ENCODE assay signal across 1 cellular context in the genomic region with DNA sequence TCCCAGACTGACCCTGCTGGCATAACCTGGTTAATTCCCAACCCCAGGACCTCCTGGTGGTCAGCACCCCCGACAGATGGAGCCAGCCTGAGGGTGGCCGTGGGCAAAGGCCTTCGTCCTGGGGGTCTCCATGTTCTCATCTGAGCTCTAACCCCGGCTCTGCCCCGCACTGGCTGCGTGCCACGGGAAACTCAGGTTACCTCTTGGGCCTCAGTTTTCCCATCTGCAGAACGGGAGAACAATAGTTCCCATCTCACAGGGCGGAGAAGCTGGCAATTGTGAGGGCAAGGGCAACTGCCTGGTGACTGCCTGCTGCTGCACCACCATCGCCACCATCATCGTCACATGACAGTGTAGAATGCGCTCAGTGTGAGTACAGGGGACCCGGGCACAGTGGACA.
TF ChIP-seq lines count a peak whose summit lies in the region.

No MANE protein-coding gene starts in this region.

TF ChIP-seq in HepG2, 621 proteins besides CTCF, POLR2A, EP300 and RAD21 (continued from another document):
- TF ChIP-seq, protein P1, sequence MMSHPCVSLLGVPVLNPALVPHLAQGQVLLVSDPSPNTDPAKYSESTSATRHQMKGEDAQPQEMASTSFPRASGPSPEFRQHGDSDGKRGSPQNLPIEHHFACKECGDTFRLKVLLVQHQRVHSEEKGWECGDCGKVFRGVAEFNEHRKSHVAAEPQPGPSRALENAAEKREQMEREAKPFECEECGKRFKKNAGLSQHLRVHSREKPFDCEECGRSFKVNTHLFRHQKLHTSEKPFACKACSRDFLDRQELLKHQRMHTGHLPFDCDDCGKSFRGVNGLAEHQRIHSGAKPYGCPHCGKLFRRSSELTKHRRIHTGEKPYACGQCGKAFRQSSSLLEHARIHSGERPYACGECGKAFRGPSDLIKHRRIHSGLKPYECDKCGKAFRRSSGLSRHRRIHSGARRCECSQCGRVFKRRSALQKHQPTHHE (CRISPR knock-in tag; IDR thresholded peaks at IDR 0.05; ENCODE audit: borderline replicate concordance): no peak
- TF ChIP-seq NCOA1 (CRISPR knock-in tag; IDR thresholded peaks at IDR 0.05) (no peak), HNRNPL (IDR thresholded peaks at IDR 0.05; ENCODE audit: low read depth, low read length) (0 out of 2 replicates have a peak, but pooled peaks have one; percentile 31), SNRNP70 (IDR thresholded peaks at IDR 0.05; ENCODE audit: low read depth, low read length) (no peak), SMAD1 (CRISPR knock-in tag; IDR thresholded peaks at IDR 0.05; ENCODE audit: borderline replicate concordance, low read depth) (no peak), FLYWCH1 (CRISPR knock-in tag; IDR thresholded peaks at IDR 0.05) (no peak)
- TF ChIP-seq, protein P2, sequence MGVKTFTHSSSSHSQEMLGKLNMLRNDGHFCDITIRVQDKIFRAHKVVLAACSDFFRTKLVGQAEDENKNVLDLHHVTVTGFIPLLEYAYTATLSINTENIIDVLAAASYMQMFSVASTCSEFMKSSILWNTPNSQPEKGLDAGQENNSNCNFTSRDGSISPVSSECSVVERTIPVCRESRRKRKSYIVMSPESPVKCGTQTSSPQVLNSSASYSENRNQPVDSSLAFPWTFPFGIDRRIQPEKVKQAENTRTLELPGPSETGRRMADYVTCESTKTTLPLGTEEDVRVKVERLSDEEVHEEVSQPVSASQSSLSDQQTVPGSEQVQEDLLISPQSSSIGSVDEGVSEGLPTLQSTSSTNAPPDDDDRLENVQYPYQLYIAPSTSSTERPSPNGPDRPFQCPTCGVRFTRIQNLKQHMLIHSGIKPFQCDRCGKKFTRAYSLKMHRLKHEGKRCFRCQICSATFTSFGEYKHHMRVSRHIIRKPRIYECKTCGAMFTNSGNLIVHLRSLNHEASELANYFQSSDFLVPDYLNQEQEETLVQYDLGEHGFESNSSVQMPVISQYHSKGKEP (CRISPR knock-in tag; IDR thresholded peaks at IDR 0.05): no peak
